33 cellular contexts compared by ENCODE assay signal in genomic region chr12:1405619-1406018, GRCh38.
"Had no signal": no experiment of that assay in that cellular context is flagged by ENCODE, and none has a peak within 500 bp of the region (broad histone marks: within the 10 kb centered on the region; RNA-seq: fewer than 3 reads in every experiment).

No MANE protein-coding gene starts in this region.

- ATAC-seq: activated naive CD4-positive, alpha-beta T cell treated with anti-CD3 and anti-CD28 coated beads, Interleukin-2, amount 50 U/mL, for 72 hours; activated naive CD8-positive, alpha-beta T cell treated with anti-CD3 and anti-CD28 coated beads, Interleukin-2, amount 50 U/mL, for 24 hours; activated T-cell treated with anti-CD3 and anti-CD28 coated beads, Interleukin-2, amount 50 U/mL, for 4 hours; activated T-cell treated with anti-CD3 and anti-CD28 coated beads, Interleukin-2, amount 50 U/mL, for 72 hours; activated T-helper 17 cell treated with anti-CD3 and anti-CD28 coated beads, Interleukin-2, amount 50 U/mL, for 72 hours; body of pancreas had no signal

- H3K36me3 ChIP-seq: brain microvascular endothelial cell, breast epithelium had no signal

- DNase-seq: activated effector memory CD4-positive, alpha-beta T cell treated with anti-CD3 and anti-CD28 coated beads, Interleukin-2, amount 50 U/mL, for 16 hours; activated effector memory CD4-positive, alpha-beta T cell treated with Interleukin-2 at 50 U/mL for 16 hours; activated gamma-delta T cell; activated gamma-delta T cell treated with Interleukin-2 at 50 U/mL for 16 hours; activated naive CD4-positive, alpha-beta T cell; activated naive CD4-positive, alpha-beta T cell treated with anti-CD3 and anti-CD28 coated beads for 36 hours; activated naive CD4-positive, alpha-beta T cell treated with anti-CD3 and anti-CD28 coated beads, Interleukin-2, amount 10 ng/mL, durations not matched to agents 7 days and 5 days; activated naive CD4-positive, alpha-beta T cell treated with anti-CD3 and anti-CD28 coated beads, Interleukin-2, amount 50 U/mL, for 16 hours; activated naive CD4-positive, alpha-beta T cell treated with Interleukin-2 at 50 U/mL for 16 hours; activated naive CD8-positive, alpha-beta T cell treated with anti-CD3 and anti-CD28 coated beads for 36 hours; activated naive CD8-positive, alpha-beta T cell treated with anti-CD3 and anti-CD28 coated beads, Interleukin-2, amount 10 ng/mL, durations not matched to agents 7 days and 5 days; activated naive CD8-positive, alpha-beta T cell treated with anti-CD3 and anti-CD28 coated beads, Interleukin-2, amount 50 U/mL, for 24 hours; activated T-cell treated with anti-CD3 and anti-CD28 coated beads, Interleukin-2, amount 50 U/mL, for 4 hours; activated T-cell treated with anti-CD3 and anti-CD28 coated beads, Interleukin-2, amount 50 U/mL, for 48 hours; activated T-cell treated with anti-CD3 and anti-CD28 coated beads, Interleukin-2, amount 50 U/mL, for 72 hours; adrenal gland; amniotic stem cell; amygdala; anterior cingulate cortex; aorta; body of pancreas; brain microvascular endothelial cell; caudate nucleus; central memory CD4-positive, alpha-beta T cell; cerebellar nuclear complex had no signal

- H3K27ac ChIP-seq: adrenal gland, ascending aorta, body of pancreas, brain microvascular endothelial cell, breast epithelium, cardiac muscle cell had no signal

- FAIRE-seq: astrocyte, bronchial epithelial cell, colon had no signal

- H3K27me3 ChIP-seq: adrenal gland, ascending aorta, body of pancreas, brain microvascular endothelial cell, breast epithelium, cardiac muscle cell had no signal

- H3K4me1 ChIP-seq: adrenal gland, ascending aorta, body of pancreas, breast epithelium had no signal

- H3K9me3 ChIP-seq: adrenal gland, ascending aorta, body of pancreas, breast epithelium had no signal

- H3K4me3 ChIP-seq: adrenal gland, ascending aorta, body of pancreas, breast epithelium, cardiac muscle cell had no signal
